1 cellular context compared by ENCODE assay signal in genomic region chr14:97978336-97978735, GRCh38.
TF ChIP-seq lines count a peak whose summit lies in the region.

No MANE protein-coding gene starts in this region.

TF ChIP-seq in H1, 55 proteins besides CTCF, POLR2A, EP300 and RAD21 (continued from another document):
- TF ChIP-seq, protein P1, sequence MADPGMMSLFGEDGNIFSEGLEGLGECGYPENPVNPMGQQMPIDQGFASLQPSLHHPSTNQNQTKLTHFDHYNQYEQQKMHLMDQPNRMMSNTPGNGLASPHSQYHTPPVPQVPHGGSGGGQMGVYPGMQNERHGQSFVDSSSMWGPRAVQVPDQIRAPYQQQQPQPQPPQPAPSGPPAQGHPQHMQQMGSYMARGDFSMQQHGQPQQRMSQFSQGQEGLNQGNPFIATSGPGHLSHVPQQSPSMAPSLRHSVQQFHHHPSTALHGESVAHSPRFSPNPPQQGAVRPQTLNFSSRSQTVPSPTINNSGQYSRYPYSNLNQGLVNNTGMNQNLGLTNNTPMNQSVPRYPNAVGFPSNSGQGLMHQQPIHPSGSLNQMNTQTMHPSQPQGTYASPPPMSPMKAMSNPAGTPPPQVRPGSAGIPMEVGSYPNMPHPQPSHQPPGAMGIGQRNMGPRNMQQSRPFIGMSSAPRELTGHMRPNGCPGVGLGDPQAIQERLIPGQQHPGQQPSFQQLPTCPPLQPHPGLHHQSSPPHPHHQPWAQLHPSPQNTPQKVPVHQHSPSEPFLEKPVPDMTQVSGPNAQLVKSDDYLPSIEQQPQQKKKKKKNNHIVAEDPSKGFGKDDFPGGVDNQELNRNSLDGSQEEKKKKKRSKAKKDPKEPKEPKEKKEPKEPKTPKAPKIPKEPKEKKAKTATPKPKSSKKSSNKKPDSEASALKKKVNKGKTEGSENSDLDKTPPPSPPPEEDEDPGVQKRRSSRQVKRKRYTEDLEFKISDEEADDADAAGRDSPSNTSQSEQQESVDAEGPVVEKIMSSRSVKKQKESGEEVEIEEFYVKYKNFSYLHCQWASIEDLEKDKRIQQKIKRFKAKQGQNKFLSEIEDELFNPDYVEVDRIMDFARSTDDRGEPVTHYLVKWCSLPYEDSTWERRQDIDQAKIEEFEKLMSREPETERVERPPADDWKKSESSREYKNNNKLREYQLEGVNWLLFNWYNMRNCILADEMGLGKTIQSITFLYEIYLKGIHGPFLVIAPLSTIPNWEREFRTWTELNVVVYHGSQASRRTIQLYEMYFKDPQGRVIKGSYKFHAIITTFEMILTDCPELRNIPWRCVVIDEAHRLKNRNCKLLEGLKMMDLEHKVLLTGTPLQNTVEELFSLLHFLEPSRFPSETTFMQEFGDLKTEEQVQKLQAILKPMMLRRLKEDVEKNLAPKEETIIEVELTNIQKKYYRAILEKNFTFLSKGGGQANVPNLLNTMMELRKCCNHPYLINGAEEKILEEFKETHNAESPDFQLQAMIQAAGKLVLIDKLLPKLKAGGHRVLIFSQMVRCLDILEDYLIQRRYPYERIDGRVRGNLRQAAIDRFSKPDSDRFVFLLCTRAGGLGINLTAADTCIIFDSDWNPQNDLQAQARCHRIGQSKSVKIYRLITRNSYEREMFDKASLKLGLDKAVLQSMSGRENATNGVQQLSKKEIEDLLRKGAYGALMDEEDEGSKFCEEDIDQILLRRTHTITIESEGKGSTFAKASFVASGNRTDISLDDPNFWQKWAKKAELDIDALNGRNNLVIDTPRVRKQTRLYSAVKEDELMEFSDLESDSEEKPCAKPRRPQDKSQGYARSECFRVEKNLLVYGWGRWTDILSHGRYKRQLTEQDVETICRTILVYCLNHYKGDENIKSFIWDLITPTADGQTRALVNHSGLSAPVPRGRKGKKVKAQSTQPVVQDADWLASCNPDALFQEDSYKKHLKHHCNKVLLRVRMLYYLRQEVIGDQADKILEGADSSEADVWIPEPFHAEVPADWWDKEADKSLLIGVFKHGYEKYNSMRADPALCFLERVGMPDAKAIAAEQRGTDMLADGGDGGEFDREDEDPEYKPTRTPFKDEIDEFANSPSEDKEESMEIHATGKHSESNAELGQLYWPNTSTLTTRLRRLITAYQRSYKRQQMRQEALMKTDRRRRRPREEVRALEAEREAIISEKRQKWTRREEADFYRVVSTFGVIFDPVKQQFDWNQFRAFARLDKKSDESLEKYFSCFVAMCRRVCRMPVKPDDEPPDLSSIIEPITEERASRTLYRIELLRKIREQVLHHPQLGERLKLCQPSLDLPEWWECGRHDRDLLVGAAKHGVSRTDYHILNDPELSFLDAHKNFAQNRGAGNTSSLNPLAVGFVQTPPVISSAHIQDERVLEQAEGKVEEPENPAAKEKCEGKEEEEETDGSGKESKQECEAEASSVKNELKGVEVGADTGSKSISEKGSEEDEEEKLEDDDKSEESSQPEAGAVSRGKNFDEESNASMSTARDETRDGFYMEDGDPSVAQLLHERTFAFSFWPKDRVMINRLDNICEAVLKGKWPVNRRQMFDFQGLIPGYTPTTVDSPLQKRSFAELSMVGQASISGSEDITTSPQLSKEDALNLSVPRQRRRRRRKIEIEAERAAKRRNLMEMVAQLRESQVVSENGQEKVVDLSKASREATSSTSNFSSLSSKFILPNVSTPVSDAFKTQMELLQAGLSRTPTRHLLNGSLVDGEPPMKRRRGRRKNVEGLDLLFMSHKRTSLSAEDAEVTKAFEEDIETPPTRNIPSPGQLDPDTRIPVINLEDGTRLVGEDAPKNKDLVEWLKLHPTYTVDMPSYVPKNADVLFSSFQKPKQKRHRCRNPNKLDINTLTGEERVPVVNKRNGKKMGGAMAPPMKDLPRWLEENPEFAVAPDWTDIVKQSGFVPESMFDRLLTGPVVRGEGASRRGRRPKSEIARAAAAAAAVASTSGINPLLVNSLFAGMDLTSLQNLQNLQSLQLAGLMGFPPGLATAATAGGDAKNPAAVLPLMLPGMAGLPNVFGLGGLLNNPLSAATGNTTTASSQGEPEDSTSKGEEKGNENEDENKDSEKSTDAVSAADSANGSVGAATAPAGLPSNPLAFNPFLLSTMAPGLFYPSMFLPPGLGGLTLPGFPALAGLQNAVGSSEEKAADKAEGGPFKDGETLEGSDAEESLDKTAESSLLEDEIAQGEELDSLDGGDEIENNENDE (IDR thresholded peaks at IDR 0.05; ENCODE audit: insufficient replicate concordance, low read length): no peak
- no peak for TF ChIP-seq JUND (IDR thresholded peaks at IDR 0.05; ENCODE audit: low read length)
- no peak for TF ChIP-seq SIRT6 (IDR thresholded peaks at IDR 0.05; ENCODE audit: low read length)
- no peak for TF ChIP-seq BRCA1 (IDR thresholded peaks at IDR 0.05; ENCODE audit: low read depth, low read length)
- TF ChIP-seq TCF12 (IDR thresholded peaks at IDR 0.05; ENCODE audit: low read depth, low read length): no peak
- TF ChIP-seq RBBP5 (IDR thresholded peaks at IDR 0.05; ENCODE audit: borderline replicate concordance, low read depth, low read length): no peak
- no peak for TF ChIP-seq SAP30 (IDR thresholded peaks at IDR 0.05; ENCODE audit: insufficient read depth, insufficient replicate concordance, low read length)
